Comparison of ENCODE assay signal across 17 cellular contexts in the genomic region with DNA sequence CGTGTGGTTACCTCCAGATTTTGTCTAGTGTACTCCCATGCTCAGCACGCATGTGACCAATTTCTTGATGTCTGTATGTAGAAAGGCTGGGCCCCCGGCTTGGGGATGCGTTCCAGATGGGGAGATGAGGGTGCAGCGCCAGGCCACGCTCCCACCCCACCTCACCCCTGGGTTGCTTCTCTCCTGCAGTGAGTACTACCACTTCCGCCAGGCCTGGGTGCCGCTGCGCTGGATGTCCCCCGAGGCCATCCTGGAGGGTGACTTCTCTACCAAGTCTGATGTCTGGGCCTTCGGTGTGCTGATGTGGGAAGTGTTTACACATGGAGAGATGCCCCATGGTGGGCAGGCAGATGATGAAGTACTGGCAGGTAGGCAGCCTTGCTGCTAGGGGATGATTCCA.
"Had no signal": no experiment of that assay in that cellular context is flagged by ENCODE, and none has a peak within 500 bp of the region (broad histone marks: within the 10 kb centered on the region; RNA-seq: fewer than 3 reads in every experiment).

No MANE protein-coding gene starts in this region.

- H3K4me3 Mint-ChIP-seq: endodermal cell, natural killer cell, neural progenitor cell had no signal

- H3K27ac Mint-ChIP-seq: endodermal cell, natural killer cell, neural progenitor cell had no signal

- DNase-seq: effector CD4-positive, alpha-beta T cell; endodermal cell; heart left ventricle; hypothalamus; mammary epithelial cell; mucosa of descending colon; natural killer cell; occipital lobe; psoas muscle; retina; stimulated activated CD4-positive, alpha-beta T cell treated with anti-CD3 and anti-CD28 coated beads, Interleukin-2, amount 100 ng/mL, for 24 hours; stimulated activated CD4-positive, alpha-beta T cell treated with anti-CD3 and anti-CD28 coated beads, Interleukin-4, amount 100 ng/mL, for 4 hours; stimulated activated naive CD4-positive, alpha-beta T cell; stomach; substantia nigra; trophoblast cell had no signal

- H3K4me1 Mint-ChIP-seq: endodermal cell, natural killer cell, neural progenitor cell had no signal

- H3K9me3 Mint-ChIP-seq: endodermal cell, natural killer cell, neural progenitor cell had no signal

- H3K36me3 Mint-ChIP-seq: natural killer cell had no signal
